Comparison of ENCODE assay signal across 3 cellular contexts in genomic region chr22:22287106-22287626, GRCh38. TPM values are rescaled to one million over a fixed set of nuclear protein-coding genes. Genes with fewer than 3 reads are reported as not detected.
"Had no signal": no experiment of that assay in that cellular context is flagged by ENCODE, and none has a peak within 500 bp of the region (broad histone marks: within the 10 kb centered on the region; RNA-seq: fewer than 3 reads in every experiment).

No MANE protein-coding gene starts in this region.

RNA-seq across cellular contexts. Expression of gene VPREB1, which starts 42.6 kb away (rescaled TPM):
- total RNA-seq: HT-29, HT1080, IMR-90 had no signal
- polyA plus RNA-seq: IMR-90 had no signal
